ENCODE assay signal across 8 cellular contexts in the genomic region with DNA sequence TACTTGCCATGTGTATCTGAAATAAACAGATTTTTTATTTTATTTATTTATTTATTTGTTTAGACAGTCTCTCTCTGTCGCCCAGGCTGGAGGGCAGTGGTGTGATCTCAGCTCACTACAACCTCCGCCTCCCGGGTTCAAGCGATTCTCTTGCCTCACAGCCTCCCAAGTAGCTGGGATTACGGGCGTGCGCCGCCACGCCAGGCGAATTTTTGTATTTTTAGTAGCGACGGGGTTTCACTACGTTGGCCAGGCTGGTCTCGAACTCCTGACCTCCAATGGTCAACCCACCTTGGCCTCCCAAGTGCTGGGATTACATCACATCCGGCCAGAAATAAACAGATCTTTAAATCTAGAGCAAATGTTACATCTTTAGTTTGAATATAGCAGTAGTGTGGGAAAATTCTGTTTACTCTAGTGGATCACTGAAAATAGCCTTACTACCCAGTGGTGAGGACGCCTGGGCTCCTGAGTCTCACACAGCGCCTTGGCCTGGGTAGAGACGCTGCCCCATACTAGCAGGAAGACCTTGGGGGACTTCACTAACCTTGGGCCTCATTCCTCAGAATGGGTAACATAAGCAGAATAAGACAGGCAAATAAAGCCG. TPM values are rescaled to one million over a fixed set of nuclear protein-coding genes. Genes with fewer than 3 reads are reported as not detected.
DNase-seq lines count a peak whose midpoint lies in the region; ATAC-seq lines count a peak whose summit lies in the region.

No MANE protein-coding gene starts in this region.

- WGBS in adipose tissue, 3 donors: 41 to 46% (median 44%) methylated on average over 19 of the region's 19 CpGs

- peak overlapping the region; percentile 95 to 96 for H3K4me3 Mint-ChIP-seq in stimulated activated naive CD8-positive, alpha-beta T cell treated with anti-CD3 and anti-CD28 coated beads, Interleukin-15, amount 100 ng/mL, for 72 hours

- peak overlapping the region; percentile 100 for H3K27ac Mint-ChIP-seq in stimulated activated naive CD8-positive, alpha-beta T cell treated with anti-CD3 and anti-CD28 coated beads, Interleukin-15, amount 100 ng/mL, for 72 hours

- no peaks in the 10 kb centered on the region for H3K27me3 Mint-ChIP-seq in stimulated activated naive CD8-positive, alpha-beta T cell treated with anti-CD3 and anti-CD28 coated beads, Interleukin-15, amount 100 ng/mL, for 72 hours

- no peak for ATAC-seq in stimulated activated naive CD8-positive, alpha-beta T cell treated with anti-CD3 and anti-CD28 coated beads, Interleukin-15, amount 100 ng/mL, for 72 hours
- no peak for ATAC-seq in HG02798 (IDR thresholded peaks at IDR 0.05; ENCODE audit: poor library complexity, unreplicated experiment)

- H3K4me1 Mint-ChIP-seq in stimulated activated naive CD8-positive, alpha-beta T cell treated with anti-CD3 and anti-CD28 coated beads, Interleukin-15, amount 100 ng/mL, for 72 hours: peaks cover 35% of the 10 kb centered on the region

- H3K9me3 Mint-ChIP-seq in stimulated activated naive CD8-positive, alpha-beta T cell treated with anti-CD3 and anti-CD28 coated beads, Interleukin-15, amount 100 ng/mL, for 72 hours: peaks cover 0 to 5% of the 10 kb centered on the region in 2 donors

- H3K27ac ChIP-seq in adipose tissue (ENCODE audit: low read depth, low read length): peak overlapping the region; percentile 71

- DNase-seq in ELF-1 (ENCODE audit: low read depth, low spot score) (peak; percentile 63), M059J (ENCODE audit: low read depth) (peak; percentile 21), iris pigment epithelial cell (ENCODE audit: low read depth) (peak; percentile 45), amygdala (lab: John Stamatoyannopoulos, UW) (no peak)
- DNase-seq in stimulated activated naive CD8-positive, alpha-beta T cell treated with anti-CD3 and anti-CD28 coated beads, Interleukin-15, amount 100 ng/mL, for 72 hours: peak in 1 of 2 donors; percentile 33
- DNase-seq in stimulated activated CD4-positive, alpha-beta T cell treated with anti-CD3 and anti-CD28 coated beads, Interleukin-4, amount 100 ng/mL, for 1 hour: no peak

RNA-seq across cellular contexts. Expression of a gene that starts 0.7 kb away (rescaled TPM):
- 89.8 and 114 TPM in 2 replicates for total RNA-seq in M059J (2014; rRNA removed; shearing (Covaris generic))
- polyA plus RNA-seq in adipose tissue: 10 to 100 TPM; 16.7 to 45.5 (median 26.0) TPM

RNA-seq across cellular contexts. Expression of a gene that starts 1.6 kb away (rescaled TPM):
- total RNA-seq in M059J (2014; rRNA removed; shearing (Covaris generic)): 251 and 714 TPM in 2 replicates
- polyA plus RNA-seq in adipose tissue: 100 to 1,000 TPM in 1 of 3 donors, 10 to 100 TPM in 2; 45.7 to 107 (median 83.2) TPM

RNA-seq across cellular contexts. Expression of a gene that starts 47.3 kb away (rescaled TPM):
- total RNA-seq in M059J (2014; rRNA removed; shearing (Covaris generic)): 73.6 and 106 TPM in 2 replicates
- 1 to 10 TPM; 4.6 to 8.7 (median 5.2) TPM for polyA plus RNA-seq in adipose tissue

RNA-seq across cellular contexts. Expression of a gene that starts 49.7 kb away (rescaled TPM):
- total RNA-seq in M059J (2014; rRNA removed; shearing (Covaris generic)): 1.9 TPM in 2 replicates
- polyA plus RNA-seq in adipose tissue: 1 to 10 TPM in 2 of 3 donors, under 1 TPM in 1; 0.86 to 1.6 (median 1.3) TPM

Comparison
In these comparisons a context has a peak if more than half of its experiments do, and no peak if none do; other contexts are left out.
1. DNase-seq: peak in ELF-1 (single experiment), M059J (single experiment) and iris pigment epithelial cell (single experiment); none in amygdala (0 of 56) and stimulated activated CD4-positive, alpha-beta T cell treated with anti-CD3 and anti-CD28 coated beads, Interleukin-4, amount 100 ng/mL, for 1 hour (single experiment).